ENCODE assay signal across 9 cellular contexts in genomic region chr5:80125022-80125961, GRCh38.
A peak's percentile ranks its signal among the peaks of the same experiment; 100 is the strongest.
DNase-seq lines count a peak whose midpoint lies in the region; ATAC-seq and TF ChIP-seq lines count a peak whose summit lies in the region.
"Had no signal": no experiment of that assay in that cellular context is flagged by ENCODE, and none has a peak within 500 bp of the region (broad histone marks: within the 10 kb centered on the region; RNA-seq: fewer than 3 reads in every experiment).

No MANE protein-coding gene starts in this region.

- H3K36me3 Mint-ChIP-seq in central memory CD8-positive, alpha-beta T cell (ENCODE audit: insufficient read depth): peaks cover 6% of the 10 kb centered on the region

- no peaks in the 10 kb centered on the region for H3K27me3 Mint-ChIP-seq in central memory CD8-positive, alpha-beta T cell

- no peaks in the 10 kb centered on the region for H3K9me3 Mint-ChIP-seq in central memory CD8-positive, alpha-beta T cell

- no peak overlapping the region for H3K27ac ChIP-seq in SJCRH30

- peak overlapping the region; percentile 23 for H3K4me3 ChIP-seq in GM12864 (ENCODE audit: low read depth, low read length)
- no peak overlapping the region for H3K4me3 ChIP-seq in SJCRH30

- no peak for TF ChIP-seq CTCF in GM12864 (IDR thresholded peaks at IDR 0.05; ENCODE audit: low read depth, low read length, missing control alignments)

- H3K27me3 ChIP-seq in SJCRH30: no peaks in the 10 kb centered on the region

- H3K4me1 Mint-ChIP-seq in central memory CD8-positive, alpha-beta T cell: peaks cover 26% of the 10 kb centered on the region

- peak; percentile 61 for DNase-seq in GM12864 (ENCODE audit: low read depth)
- DNase-seq in central memory CD8-positive, alpha-beta T cell (ENCODE audit: low spot score in 2 of 2): no peak
- no peak for DNase-seq in SJCRH30
- DNase-seq in AG20443 (ENCODE audit: low spot score): no peak
- no peak for DNase-seq in glomerular visceral epithelial cell (ENCODE audit: extremely low spot score)
- DNase-seq: stimulated activated CD8-positive, alpha-beta memory T cell treated with anti-CD3 and anti-CD28 coated beads, Interleukin-4, amount 100 ng/mL, for 48 hours had no signal

- H3K4me1 ChIP-seq in SJCRH30: peaks cover 21% of the 10 kb centered on the region

- ATAC-seq in GM19467 (IDR thresholded peaks at IDR 0.05; ENCODE audit: unreplicated experiment) (peak; percentile 59), HG03378 (IDR thresholded peaks at IDR 0.05; ENCODE audit: unreplicated experiment) (peak; percentile 71), esophagus mucosa (no peak)
- ATAC-seq in central memory CD8-positive, alpha-beta T cell (replicated peaks; ENCODE audit: extremely low read depth, poor library complexity, severe bottlenecking): peak; percentile 51

- no peaks in the 10 kb centered on the region for H3K36me3 ChIP-seq in SJCRH30

- no peak overlapping the region for H3K27ac Mint-ChIP-seq in central memory CD8-positive, alpha-beta T cell (ENCODE audit: low read depth)

- peak overlapping the region; percentile 1 for H3K4me3 Mint-ChIP-seq in central memory CD8-positive, alpha-beta T cell

- peaks cover 3% of the 10 kb centered on the region; the same call in 1 of the 2 replicates for H3K9me3 ChIP-seq in SJCRH30 (replicated peaks)
